15 cellular contexts compared by ENCODE assay signal in genomic region chr1:228144213-228145049, GRCh38.
DNase-seq lines count a peak whose midpoint lies in the region; ATAC-seq and TF ChIP-seq lines count a peak whose summit lies in the region.
"Had no signal": no experiment of that assay in that cellular context is flagged by ENCODE, and none has a peak within 500 bp of the region (broad histone marks: within the 10 kb centered on the region; RNA-seq: fewer than 3 reads in every experiment).

No MANE protein-coding gene starts in this region.

- no peaks in the 10 kb centered on the region for H3K9me3 Mint-ChIP-seq in activated T-cell treated with anti-CD3 and anti-CD28 coated beads, Interleukin-2, amount 50 U/mL, for 24 hours
- H3K9me3 Mint-ChIP-seq in effector memory CD8-positive, alpha-beta T cell: no peaks in the 10 kb centered on the region
- H3K9me3 Mint-ChIP-seq in stimulated activated memory B cell treated with anti-CD40 and anti-IgM and Interleukin-4, amounts not matched to agents 10 μg/mL and 1 μg/mL and 100 μg/mL, for 72 hours: no peaks in the 10 kb centered on the region
- H3K9me3 Mint-ChIP-seq: dendritic cell treated with granulocyte-macrophage colony-stimulating factor and Interleukin-4, amounts not matched to agents 40 ng/mL and 50 ng/mL, for 4 days had no signal

- H3K36me3 ChIP-seq in Loucy (ENCODE audit: insufficient read depth, low read length): peaks cover 13% of the 10 kb centered on the region; the same call in 1 of the 2 replicates

- peaks cover 35% of the 10 kb centered on the region for H3K4me1 Mint-ChIP-seq in activated T-cell treated with anti-CD3 and anti-CD28 coated beads, Interleukin-2, amount 50 U/mL, for 24 hours (ENCODE audit: low read depth)
- peaks cover 31 to 40% of the 10 kb centered on the region in 2 donors for H3K4me1 Mint-ChIP-seq in effector memory CD8-positive, alpha-beta T cell (ENCODE audit: low read depth in 2 of 2)
- H3K4me1 Mint-ChIP-seq in stimulated activated memory B cell treated with anti-CD40 and anti-IgM and Interleukin-4, amounts not matched to agents 10 μg/mL and 1 μg/mL and 100 μg/mL, for 72 hours: peaks cover 43% of the 10 kb centered on the region

- no peaks in the 10 kb centered on the region for H3K27me3 ChIP-seq in Loucy (ENCODE audit: insufficient read depth, low read length, poor library complexity, severe bottlenecking)
- H3K27me3 ChIP-seq: Peyer's patch, upper lobe of right lung had no signal

- no peak overlapping the region for H3K4me3 Mint-ChIP-seq in activated T-cell treated with anti-CD3 and anti-CD28 coated beads, Interleukin-2, amount 50 U/mL, for 24 hours
- H3K4me3 Mint-ChIP-seq in effector memory CD8-positive, alpha-beta T cell: peak overlapping the region; percentile 95 to 97
- peak overlapping the region; percentile 26 for H3K4me3 Mint-ChIP-seq in stimulated activated memory B cell treated with anti-CD40 and anti-IgM and Interleukin-4, amounts not matched to agents 10 μg/mL and 1 μg/mL and 100 μg/mL, for 72 hours
- H3K4me3 Mint-ChIP-seq: dendritic cell treated with granulocyte-macrophage colony-stimulating factor and Interleukin-4, amounts not matched to agents 40 ng/mL and 50 ng/mL, for 4 days had no signal

- peaks cover 77% of the 10 kb centered on the region for H3K36me3 Mint-ChIP-seq in activated T-cell treated with anti-CD3 and anti-CD28 coated beads, Interleukin-2, amount 50 U/mL, for 24 hours (ENCODE audit: low read depth)
- H3K36me3 Mint-ChIP-seq in effector memory CD8-positive, alpha-beta T cell (ENCODE audit: insufficient read depth): peaks cover 53% of the 10 kb centered on the region
- H3K36me3 Mint-ChIP-seq in stimulated activated memory B cell treated with anti-CD40 and anti-IgM and Interleukin-4, amounts not matched to agents 10 μg/mL and 1 μg/mL and 100 μg/mL, for 72 hours: peaks cover 10% of the 10 kb centered on the region

- no peaks in the 10 kb centered on the region for H3K9me2 ChIP-seq in Loucy (replicated peaks; ENCODE audit: low read depth, low read length)

- H3K4me3 ChIP-seq in Loucy (ENCODE audit: low read length, poor library complexity, severe bottlenecking): peak overlapping the region; percentile 99
- H3K4me3 ChIP-seq: lung, Peyer's patch, upper lobe of right lung had no signal

- H3K4me1 ChIP-seq in Loucy (ENCODE audit: insufficient read depth, low read length, poor library complexity, severe bottlenecking): peaks cover 32% of the 10 kb centered on the region

- H2AFZ ChIP-seq in Loucy (ENCODE audit: low read length): no peak overlapping the region

- no peaks in the 10 kb centered on the region for H3F3A ChIP-seq in Loucy (ENCODE audit: low read depth)

- ATAC-seq in effector memory CD8-positive, alpha-beta T cell (replicated peaks): no peak
- ATAC-seq in stimulated activated memory B cell treated with anti-CD40 and anti-IgM and Interleukin-4, amounts not matched to agents 10 μg/mL and 1 μg/mL and 100 μg/mL, for 72 hours: no peak
- no peak for ATAC-seq in GM18867 (IDR thresholded peaks at IDR 0.05; ENCODE audit: unreplicated experiment)
- ATAC-seq: upper lobe of right lung had no signal

- H3K27ac Mint-ChIP-seq in activated T-cell treated with anti-CD3 and anti-CD28 coated beads, Interleukin-2, amount 50 U/mL, for 24 hours: peak overlapping the region; percentile 55
- H3K27ac Mint-ChIP-seq in effector memory CD8-positive, alpha-beta T cell: peak overlapping the region; percentile 77 to 98
- no peak overlapping the region for H3K27ac Mint-ChIP-seq in stimulated activated memory B cell treated with anti-CD40 and anti-IgM and Interleukin-4, amounts not matched to agents 10 μg/mL and 1 μg/mL and 100 μg/mL, for 72 hours

- H4K20me1 ChIP-seq in Loucy (ENCODE audit: insufficient read depth, low read length, poor library complexity, severe bottlenecking): peaks cover 69% of the 10 kb centered on the region

- no peaks in the 10 kb centered on the region for H3K9me3 ChIP-seq in Loucy (ENCODE audit: insufficient read depth, low read depth, low read length)
- H3K9me3 ChIP-seq: Peyer's patch, upper lobe of right lung had no signal

- peak overlapping the region; percentile 95 for H3K4me2 ChIP-seq in Loucy (ENCODE audit: low read depth, low read length, poor library complexity, severe bottlenecking)

- TF ChIP-seq CTCF in Loucy (conservative IDR thresholded peaks at IDR 0.05; ENCODE audit: low read length): no peak

- no peaks in the 10 kb centered on the region for H3K27me3 Mint-ChIP-seq in activated T-cell treated with anti-CD3 and anti-CD28 coated beads, Interleukin-2, amount 50 U/mL, for 24 hours
- no peaks in the 10 kb centered on the region for H3K27me3 Mint-ChIP-seq in effector memory CD8-positive, alpha-beta T cell
- H3K27me3 Mint-ChIP-seq in stimulated activated memory B cell treated with anti-CD40 and anti-IgM and Interleukin-4, amounts not matched to agents 10 μg/mL and 1 μg/mL and 100 μg/mL, for 72 hours: no peaks in the 10 kb centered on the region
- H3K27me3 Mint-ChIP-seq: dendritic cell treated with granulocyte-macrophage colony-stimulating factor and Interleukin-4, amounts not matched to agents 40 ng/mL and 50 ng/mL, for 4 days had no signal

- H3K79me2 ChIP-seq in Loucy (ENCODE audit: insufficient read depth, low read length): peaks cover 72% of the 10 kb centered on the region

- peak overlapping the region; percentile 93 for H3K9ac ChIP-seq in Loucy (ENCODE audit: low read depth, low read length, poor library complexity, severe bottlenecking)

- DNase-seq in activated T-cell treated with anti-CD3 and anti-CD28 coated beads, Interleukin-2, amount 50 U/mL, for 24 hours: no peak
- no peak for DNase-seq in activated T-cell treated with anti-CD3 and anti-CD28 coated beads, Interleukin-2, amount 50 U/mL, for 48 hours
- DNase-seq in effector memory CD8-positive, alpha-beta T cell: no peak
- no peak for DNase-seq in T-helper 9 cell
- DNase-seq in KG1 (lab: John Stamatoyannopoulos, UW): no peak
- DNase-seq: ACHN, DMS79 treated with DMSO at 0.1 percent for 48 hours, T1000, upper lobe of right lung had no signal
